8 cellular contexts compared by ENCODE assay signal in the genomic region with DNA sequence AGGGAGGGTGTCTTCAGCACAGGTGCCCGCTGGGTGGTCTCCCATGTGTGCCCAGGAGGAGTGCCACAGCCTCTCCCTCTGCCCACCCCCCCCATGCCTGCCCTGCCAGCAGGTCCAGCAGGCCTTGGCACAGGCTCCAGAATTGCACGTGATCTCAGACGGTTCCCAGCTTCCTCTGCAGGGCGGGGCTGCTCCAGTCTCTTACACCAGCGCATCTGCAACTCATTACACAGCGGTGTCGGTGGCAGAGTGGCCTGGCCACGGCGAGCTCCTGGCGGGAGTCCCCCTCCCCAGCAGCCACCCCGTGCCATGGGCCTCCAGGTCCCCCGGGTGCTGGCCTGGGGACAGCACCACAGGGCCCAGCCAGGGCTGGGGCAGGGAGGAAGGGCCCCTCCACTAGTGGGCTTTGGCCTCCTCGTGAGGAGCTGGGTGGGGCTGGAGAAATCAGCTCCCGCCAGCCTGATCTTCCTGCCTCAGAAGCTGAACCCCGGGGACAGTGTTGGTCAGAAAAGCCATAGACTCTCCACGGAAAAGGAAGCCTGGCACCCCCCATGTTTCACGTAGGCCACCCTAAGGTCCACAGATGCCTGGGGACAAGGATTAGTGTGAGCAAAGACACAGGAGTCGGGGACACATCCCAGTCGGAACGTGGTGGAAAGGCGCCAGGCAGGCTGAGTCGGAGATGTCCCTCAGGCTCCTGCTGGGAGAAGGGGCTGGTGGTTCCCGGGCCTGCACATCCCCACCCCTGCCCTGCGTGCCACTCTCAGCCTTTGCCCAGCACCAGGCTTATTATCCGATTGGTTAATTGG. TPM values are rescaled to one million over a fixed set of nuclear protein-coding genes. Genes with fewer than 3 reads are reported as not detected.
DNase-seq lines count a peak whose midpoint lies in the region; ATAC-seq, FAIRE-seq and TF ChIP-seq lines count a peak whose summit lies in the region.

No MANE protein-coding gene starts in this region.

- H2AFZ ChIP-seq in endothelial cell of umbilical vein (ENCODE audit: low read depth, low read length) = no peak overlapping the region

- peak; percentile 81 for FAIRE-seq in endothelial cell of umbilical vein (lab: Jason Lieb, UNC)

- H3K79me2 ChIP-seq in endothelial cell of umbilical vein (ENCODE audit: control insufficient read depth, insufficient read depth, low read length) = peaks cover 14% of the 10 kb centered on the region

- ATAC-seq in GM18867 (IDR thresholded peaks at IDR 0.05; ENCODE audit: unreplicated experiment) (no peak), GM21717 (IDR thresholded peaks at IDR 0.05; ENCODE audit: unreplicated experiment) (no peak), GM21723 (IDR thresholded peaks at IDR 0.05; ENCODE audit: unreplicated experiment) (no peak)

- no peak overlapping the region for H3K4me3 ChIP-seq in endothelial cell of umbilical vein (replicated peaks in 1 of 3; ENCODE audit: insufficient read depth in 1 of 3, low read depth in 1 of 3, low read length in 3 of 3)

- peak overlapping the region; percentile 21 for H3K4me2 ChIP-seq in endothelial cell of umbilical vein (ENCODE audit: insufficient read depth, low read length)

- TF ChIP-seq CTCF in endothelial cell of umbilical vein (IDR thresholded peaks at IDR 0.05; ENCODE audit: extremely low read depth in 1 of 2, insufficient read depth in 1 of 2, low read depth in 1 of 2, low read length in 2 of 2) = no peak

- H4K20me1 ChIP-seq in endothelial cell of umbilical vein (replicated peaks; ENCODE audit: control insufficient read depth, extremely low read depth, insufficient read depth, low read length) = no peaks in the 10 kb centered on the region

- H3K27ac ChIP-seq in endothelial cell of umbilical vein (ENCODE audit: insufficient read depth, low read depth, low read length) = no peak overlapping the region

- H3K9me1 ChIP-seq in endothelial cell of umbilical vein (replicated peaks; ENCODE audit: control insufficient read depth, extremely low read depth, insufficient read depth, low read length) = no peaks in the 10 kb centered on the region

- CTCF ChIA-PET in endothelial cell of umbilical vein (lab: Charles Lee) = interaction anchor here (0.5 to 1.9 kb wide), 8 partner anchors 9 to 130 kb away, joined by 3 to 9 read pairs (median 4); no protein-coding TSS in a partner anchor

- POLR2A ChIA-PET in endothelial cell of umbilical vein (lab: Charles Lee) = interaction anchor here (0.6 to 1.3 kb wide), 2 partner anchors 11 to 30 kb away, joined by 3 read pairs; no protein-coding TSS in a partner anchor

- no peaks in the 10 kb centered on the region for H3K9me3 ChIP-seq in endothelial cell of umbilical vein (replicated peaks; ENCODE audit: control insufficient read depth, insufficient read depth, low read length)

- intact Hi-C loops in endothelial cell of umbilical vein (cut with micrococcal nuclease) = loop anchor here (1.0 kb wide), 1 partner anchor 77 kb away; no protein-coding TSS in a partner anchor

- H3K9ac ChIP-seq in endothelial cell of umbilical vein (replicated peaks; ENCODE audit: extremely low read depth, insufficient read depth, low read length) = no peak overlapping the region

- H3K4me1 ChIP-seq in endothelial cell of umbilical vein (ENCODE audit: control insufficient read depth, extremely low read depth, insufficient read depth, low read length) = peaks cover 10% of the 10 kb centered on the region

- no peaks in the 10 kb centered on the region for H3K36me3 ChIP-seq in endothelial cell of umbilical vein (ENCODE audit: control insufficient read depth in 2 of 2, extremely low read depth in 1 of 2, insufficient read depth in 2 of 2, low read length in 2 of 2)

- DNase-seq in SIG-M5 treated with dmso at 0.1 percent for 504 hours (lab: John Stamatoyannopoulos, UW; ENCODE audit: unreplicated experiment) = peak; percentile 67
- no peak for DNase-seq in SIG-M5 (lab: John Stamatoyannopoulos, UW)
- DNase-seq in RPMI7951 (ENCODE audit: low read depth) = peak; percentile 85
- DNase-seq in endothelial cell of umbilical vein (ENCODE audit: low read depth, low spot score) = peak; percentile 77
- DNase-seq in mucosa of gallbladder (ENCODE audit: low spot score) = peak; percentile 93

- dilution Hi-C loops in endothelial cell of umbilical vein (cut with MboI; ENCODE audit: extremely low pct_ligation_motif_present, low sequenced_read_pairs) = no loop called here

- no TSS peak for BruUV-seq in endothelial cell of umbilical vein (replicated peaks; lab: Mats Ljungman, UMichigan)

- H3K27me3 ChIP-seq in endothelial cell of umbilical vein (ENCODE audit: control insufficient read depth in 2 of 2, insufficient read depth in 2 of 2, low read length in 2 of 2) = no peaks in the 10 kb centered on the region

- TF ChIP-seq POLR2A in endothelial cell of umbilical vein (IDR thresholded peaks at IDR 0.05; ENCODE audit: low read depth, low read length) = no peak

TF ChIP-seq in endothelial cell of umbilical vein, 7 proteins besides CTCF, POLR2A, EP300 and RAD21:
- no peak for TF ChIP-seq MYC (IDR thresholded peaks at IDR 0.05; ENCODE audit: low read depth, low read length)
- no peak for TF ChIP-seq EZH2 (IDR thresholded peaks at IDR 0.05; ENCODE audit: borderline replicate concordance, low read depth, low read length, severe bottlenecking)
- TF ChIP-seq GATA2 (IDR thresholded peaks at IDR 0.05; ENCODE audit: insufficient read depth, insufficient read length, low read depth, low read length) = no peak
- TF ChIP-seq POLR2AphosphoS5 (IDR thresholded peaks at IDR 0.05; ENCODE audit: insufficient read depth, low read depth, low read length) = peak; percentile 46
- TF ChIP-seq, protein P1, sequence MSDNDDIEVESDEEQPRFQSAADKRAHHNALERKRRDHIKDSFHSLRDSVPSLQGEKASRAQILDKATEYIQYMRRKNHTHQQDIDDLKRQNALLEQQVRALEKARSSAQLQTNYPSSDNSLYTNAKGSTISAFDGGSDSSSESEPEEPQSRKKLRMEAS (IDR thresholded peaks at IDR 0.05; ENCODE audit: insufficient read depth, insufficient read length) = peak; percentile 23

RNA-seq across cellular contexts. Expression of a gene that starts 40.2 kb away (rescaled TPM):
- 3.5 and 5.1 TPM in 2 replicates for total RNA-seq in RPMI7951 (2014; rRNA removed; shearing (Covaris generic))
- total RNA-seq in endothelial cell of umbilical vein = 37.4 and 38.9 TPM in 2 replicates
- 14.9 and 15.4 TPM in 2 replicates for polyA plus RNA-seq in endothelial cell of umbilical vein
- 13.0 and 17.0 TPM in 2 replicates for polyA plus RNA-seq in endothelial cell of umbilical vein (2011; cell fraction: cytosol; rRNA removed)
- polyA plus RNA-seq in endothelial cell of umbilical vein (2011; cell fraction: nucleus; rRNA removed) = 14.6 and 14.9 TPM in 2 replicates
- polyA plus RNA-seq in endothelial cell of umbilical vein (2012) = 20.7 and 26.0 TPM in 2 replicates
- polyA minus RNA-seq in endothelial cell of umbilical vein = 13.7 and 18.4 TPM in 2 replicates
- polyA minus RNA-seq in endothelial cell of umbilical vein (2011; cell fraction: cytosol; rRNA and poly(A)+ RNA removed) = 25.0 TPM
- polyA minus RNA-seq in endothelial cell of umbilical vein (2011; cell fraction: nucleus; rRNA and poly(A)+ RNA removed) = 10.7 and 20.4 TPM in 2 replicates
- 106 TPM for total RNA-seq in mucosa of gallbladder
